In the genomic region with DNA sequence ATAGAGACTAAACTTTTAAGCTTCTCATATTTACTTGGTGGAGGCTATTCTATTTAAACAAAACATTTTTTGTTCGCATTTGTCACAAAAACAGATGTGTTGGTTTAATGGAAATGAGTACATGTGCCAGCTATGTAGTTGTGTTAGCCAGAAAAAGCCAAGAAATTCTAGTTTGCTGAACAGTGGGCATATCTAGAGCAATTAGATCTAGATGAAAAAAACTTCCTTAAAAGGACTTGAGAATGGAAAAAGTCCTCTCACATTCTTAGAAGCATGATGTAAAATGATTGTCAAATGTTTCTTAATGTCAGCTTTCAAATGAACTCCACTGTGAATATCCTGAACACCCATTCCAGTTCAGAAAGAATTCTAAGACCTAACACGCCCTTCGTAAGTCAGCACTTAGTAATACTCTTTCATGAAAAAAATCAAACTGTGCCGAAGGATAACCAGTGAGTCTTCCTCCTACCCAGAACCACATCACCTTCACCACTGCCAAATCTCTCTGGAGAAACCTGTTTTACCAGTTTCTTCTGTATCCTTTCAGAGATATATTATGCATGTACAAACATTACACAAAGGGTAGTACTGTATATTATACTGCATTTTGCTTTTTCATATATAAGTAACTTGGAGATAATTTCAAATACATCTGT, we compare ENCODE assay signal across 15 cellular contexts. TPM values are rescaled to one million over a fixed set of nuclear protein-coding genes. Genes with fewer than 3 reads are reported as not detected.
DNase-seq lines count a peak whose midpoint lies in the region; ATAC-seq and TF ChIP-seq lines count a peak whose summit lies in the region.
"Had no signal": no experiment of that assay in that cellular context is flagged by ENCODE, and none has a peak within 500 bp of the region (broad histone marks: within the 10 kb centered on the region; RNA-seq: fewer than 3 reads in every experiment).

No MANE protein-coding gene starts in this region.

- CTCF ChIA-PET in activated CD4-positive, alpha-beta memory T cell treated with anti-CD3 and anti-CD28 coated beads for 36 hours (lab: Charles Lee): no interaction called here

- no peaks in the 10 kb centered on the region for H3K9me3 Mint-ChIP-seq in type B pancreatic cell
- H3K9me3 Mint-ChIP-seq in activated CD4-positive, alpha-beta memory T cell treated with anti-CD3 and anti-CD28 coated beads for 36 hours: no peaks in the 10 kb centered on the region
- H3K9me3 Mint-ChIP-seq: activated B cell treated with CpG ODN at 0.5 μM for 24 hours, memory B cell had no signal

- DNase-seq in NCI-H2196 (lab: John Stamatoyannopoulos, UW; ENCODE audit: unreplicated experiment) (peak; percentile 42), NCI-H2196 treated with DMSO at 0.1 percent for 48 hours (lab: John Stamatoyannopoulos, UW; ENCODE audit: unreplicated experiment) (no peak), NCI-H774 (lab: John Stamatoyannopoulos, UW) (peak; percentile 25), fibroblast of pulmonary artery (ENCODE audit: low read depth) (peak; percentile 7), type B pancreatic cell (ENCODE audit: extremely low spot score, unreplicated experiment) (no peak)
- DNase-seq in activated CD4-positive, alpha-beta memory T cell treated with anti-CD3 and anti-CD28 coated beads for 36 hours: no peak
- DNase-seq: activated B cell treated with CpG ODN at 0.5 μM for 24 hours, DND-41, endodermal cell, Kasumi-1, NCI-H524 treated with DMSO at 0.1 percent for 48 hours had no signal

- intact Hi-C loops in activated CD4-positive, alpha-beta memory T cell treated with anti-CD3 and anti-CD28 coated beads for 36 hours (cut with micrococcal nuclease): no loop called here

- H3K4me3 ChIP-seq in fibroblast of pulmonary artery (replicated peaks; ENCODE audit: low read depth, low read length): no peak overlapping the region
- H3K4me3 ChIP-seq: suprapubic skin had no signal

- ATAC-seq in GM18498 (IDR thresholded peaks at IDR 0.05; ENCODE audit: unreplicated experiment) (no peak), GM18520 (IDR thresholded peaks at IDR 0.05; ENCODE audit: unreplicated experiment) (no peak)

- no peak overlapping the region for H3K4me3 Mint-ChIP-seq in type B pancreatic cell
- no peak overlapping the region for H3K4me3 Mint-ChIP-seq in activated CD4-positive, alpha-beta memory T cell treated with anti-CD3 and anti-CD28 coated beads for 36 hours
- H3K4me3 Mint-ChIP-seq: activated B cell treated with CpG ODN at 0.5 μM for 24 hours, endodermal cell, memory B cell had no signal

- no peak for TF ChIP-seq CTCF in fibroblast of pulmonary artery (IDR thresholded peaks at IDR 0.05; ENCODE audit: low read length, missing control alignments)
- no peak for TF ChIP-seq CTCF in type B pancreatic cell (conservative IDR thresholded peaks at IDR 0.05)

- no peaks in the 10 kb centered on the region for H3K4me1 Mint-ChIP-seq in type B pancreatic cell (ENCODE audit: unreplicated experiment)
- no peaks in the 10 kb centered on the region for H3K4me1 Mint-ChIP-seq in activated CD4-positive, alpha-beta memory T cell treated with anti-CD3 and anti-CD28 coated beads for 36 hours (ENCODE audit: low read depth)
- H3K4me1 Mint-ChIP-seq: activated B cell treated with CpG ODN at 0.5 μM for 24 hours, endodermal cell, memory B cell had no signal

- H3K27ac Mint-ChIP-seq in type B pancreatic cell: peak overlapping the region; percentile 73
- no peak overlapping the region for H3K27ac Mint-ChIP-seq in activated CD4-positive, alpha-beta memory T cell treated with anti-CD3 and anti-CD28 coated beads for 36 hours
- H3K27ac Mint-ChIP-seq: activated B cell treated with CpG ODN at 0.5 μM for 24 hours, endodermal cell, memory B cell had no signal

- H3K27me3 Mint-ChIP-seq in type B pancreatic cell: no peaks in the 10 kb centered on the region
- H3K27me3 Mint-ChIP-seq in activated CD4-positive, alpha-beta memory T cell treated with anti-CD3 and anti-CD28 coated beads for 36 hours: peaks cover 2% of the 10 kb centered on the region
- H3K27me3 Mint-ChIP-seq: activated B cell treated with CpG ODN at 0.5 μM for 24 hours, memory B cell had no signal

- peaks cover 5% of the 10 kb centered on the region for H3K36me3 Mint-ChIP-seq in type B pancreatic cell
- peaks cover 1% of the 10 kb centered on the region for H3K36me3 Mint-ChIP-seq in activated CD4-positive, alpha-beta memory T cell treated with anti-CD3 and anti-CD28 coated beads for 36 hours
- H3K36me3 Mint-ChIP-seq: memory B cell had no signal

- POLR2A ChIA-PET in activated CD4-positive, alpha-beta memory T cell treated with anti-CD3 and anti-CD28 coated beads for 36 hours (lab: Charles Lee): no interaction called here

RNA-seq across cellular contexts. Expression of gene PHKA1, which starts 28.2 kb away (rescaled TPM):
- 10.9 and 16.5 TPM in 2 replicates for total RNA-seq in type B pancreatic cell (ENCODE audit: low replicate concordance)
- 1 to 10 TPM; 3.5 to 3.8 TPM for total RNA-seq in activated CD4-positive, alpha-beta memory T cell treated with anti-CD3 and anti-CD28 coated beads for 36 hours
- total RNA-seq: activated B cell treated with CpG ODN at 0.5 μM for 24 hours had no signal

Comparison
In these comparisons a context has a peak if more than half of its experiments do, and no peak if none do; other contexts are left out.
1. DNase-seq: peak in NCI-H2196 (single experiment), NCI-H774 (single experiment) and fibroblast of pulmonary artery (single experiment); none in NCI-H2196 treated with DMSO at 0.1 percent for 48 hours (single experiment), type B pancreatic cell (single experiment) and activated CD4-positive, alpha-beta memory T cell treated with anti-CD3 and anti-CD28 coated beads for 36 hours (single experiment).